In genomic region chr17:41784207-41784744, GRCh38 we compare ENCODE assay signal across 1 cellular context.
A peak's percentile ranks its signal among the peaks of the same experiment; 100 is the strongest.
TF ChIP-seq lines count a peak whose summit lies in the region.

No MANE protein-coding gene starts in this region.

TF ChIP-seq in K562, 482 proteins besides CTCF, POLR2A, EP300 and RAD21 (continued from another document and continues in another):
- TF ChIP-seq, protein P1, sequence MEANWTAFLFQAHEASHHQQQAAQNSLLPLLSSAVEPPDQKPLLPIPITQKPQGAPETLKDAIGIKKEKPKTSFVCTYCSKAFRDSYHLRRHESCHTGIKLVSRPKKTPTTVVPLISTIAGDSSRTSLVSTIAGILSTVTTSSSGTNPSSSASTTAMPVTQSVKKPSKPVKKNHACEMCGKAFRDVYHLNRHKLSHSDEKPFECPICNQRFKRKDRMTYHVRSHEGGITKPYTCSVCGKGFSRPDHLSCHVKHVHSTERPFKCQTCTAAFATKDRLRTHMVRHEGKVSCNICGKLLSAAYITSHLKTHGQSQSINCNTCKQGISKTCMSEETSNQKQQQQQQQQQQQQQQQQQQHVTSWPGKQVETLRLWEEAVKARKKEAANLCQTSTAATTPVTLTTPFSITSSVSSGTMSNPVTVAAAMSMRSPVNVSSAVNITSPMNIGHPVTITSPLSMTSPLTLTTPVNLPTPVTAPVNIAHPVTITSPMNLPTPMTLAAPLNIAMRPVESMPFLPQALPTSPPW (CRISPR knock-in tag; IDR thresholded peaks at IDR 0.05), result peak; percentile 96
- TF ChIP-seq ZNF175 (CRISPR knock-in tag; IDR thresholded peaks at IDR 0.05; ENCODE audit: low read depth) (no peak), ZNF707 (CRISPR knock-in tag; conservative IDR thresholded peaks at IDR 0.05) (no peak), PHB (CRISPR knock-in tag; IDR thresholded peaks at IDR 0.05) (no peak), HDAC1 (IDR thresholded peaks at IDR 0.05) (peak in 1 of 2 experiments; percentile 86; a peak in 2 of 4 replicates), SREBF1 (IDR thresholded peaks at IDR 0.05; ENCODE audit: borderline replicate concordance, low read depth, low read length) (no peak), DPF2 (IDR thresholded peaks at IDR 0.05) (peak; percentile 94), PRDM10 (IDR thresholded peaks at IDR 0.05; ENCODE audit: partially characterized antibody) (peak; percentile 88), ATF2 (CRISPR knock-in tag; IDR thresholded peaks at IDR 0.05) (no peak), RUNX1 (IDR thresholded peaks at IDR 0.05; ENCODE audit: low read depth) (no peak), CCNT2 (IDR thresholded peaks at IDR 0.05; ENCODE audit: borderline replicate concordance, extremely low read depth, insufficient read length, low read depth, low read length) (peak; percentile 26), PHTF2 (CRISPR knock-in tag; IDR thresholded peaks at IDR 0.05) (no peak), KAT7 (CRISPR knock-in tag; IDR thresholded peaks at IDR 0.05; ENCODE audit: borderline replicate concordance) (0 out of 2 replicates have a peak, but pooled peaks have one; percentile 23), KDM2B (CRISPR knock-in tag; IDR thresholded peaks at IDR 0.05) (no peak), MBD1 (CRISPR knock-in tag; IDR thresholded peaks at IDR 0.05) (no peak), RFX1 (IDR thresholded peaks at IDR 0.05) (no peak), HDAC8 (tag; IDR thresholded peaks at IDR 0.05) (no peak), CBX2 (IDR thresholded peaks at IDR 0.05; ENCODE audit: insufficient read depth, low read length, poor library complexity, severe bottlenecking) (no peak), CHCHD3 (CRISPR knock-in tag; IDR thresholded peaks at IDR 0.05) (no peak), NCOA1 (IDR thresholded peaks at IDR 0.05; ENCODE audit: low read depth) (peak; percentile 68; the same call in 1 of the 2 replicates), ZNF165 (CRISPR knock-in tag; IDR thresholded peaks at IDR 0.05; ENCODE audit: borderline replicate concordance) (no peak), MTA1 (IDR thresholded peaks at IDR 0.05; ENCODE audit: borderline replicate concordance) (peak; percentile 85; the same call in 1 of the 2 replicates), FOXP1 (CRISPR knock-in tag; IDR thresholded peaks at IDR 0.05) (no peak), CEBPZ (IDR thresholded peaks at IDR 0.05; ENCODE audit: borderline replicate concordance, low read depth, low read length) (no peak), PHF21A (IDR thresholded peaks at IDR 0.05; ENCODE audit: borderline replicate concordance, low read depth) (no peak), MAFF (IDR thresholded peaks at IDR 0.05; ENCODE audit: low read length) (no peak), PHB2 (IDR thresholded peaks at IDR 0.05; ENCODE audit: low read depth) (0 out of 2 replicates have a peak, but pooled peaks have one; percentile 56), E4F1 (CRISPR knock-in tag; IDR thresholded peaks at IDR 0.05; ENCODE audit: borderline replicate concordance) (no peak), TGIF2 (CRISPR knock-in tag; IDR thresholded peaks at IDR 0.05) (no peak), MEF2D (tag; conservative IDR thresholded peaks at IDR 0.05; ENCODE audit: low read depth) (peak; percentile 49), RCOR1 (IDR thresholded peaks at IDR 0.05; ENCODE audit: borderline replicate concordance in 1 of 2, low read depth in 2 of 2, low read length in 2 of 2) (peak in 1 of 2 experiments; percentile 75; a peak in 2 of 4 replicates)
- TF ChIP-seq, protein P2, sequence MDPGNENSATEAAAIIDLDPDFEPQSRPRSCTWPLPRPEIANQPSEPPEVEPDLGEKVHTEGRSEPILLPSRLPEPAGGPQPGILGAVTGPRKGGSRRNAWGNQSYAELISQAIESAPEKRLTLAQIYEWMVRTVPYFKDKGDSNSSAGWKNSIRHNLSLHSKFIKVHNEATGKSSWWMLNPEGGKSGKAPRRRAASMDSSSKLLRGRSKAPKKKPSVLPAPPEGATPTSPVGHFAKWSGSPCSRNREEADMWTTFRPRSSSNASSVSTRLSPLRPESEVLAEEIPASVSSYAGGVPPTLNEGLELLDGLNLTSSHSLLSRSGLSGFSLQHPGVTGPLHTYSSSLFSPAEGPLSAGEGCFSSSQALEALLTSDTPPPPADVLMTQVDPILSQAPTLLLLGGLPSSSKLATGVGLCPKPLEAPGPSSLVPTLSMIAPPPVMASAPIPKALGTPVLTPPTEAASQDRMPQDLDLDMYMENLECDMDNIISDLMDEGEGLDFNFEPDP (CRISPR knock-in tag; IDR thresholded peaks at IDR 0.05), result no peak
- TF ChIP-seq, protein P3, sequence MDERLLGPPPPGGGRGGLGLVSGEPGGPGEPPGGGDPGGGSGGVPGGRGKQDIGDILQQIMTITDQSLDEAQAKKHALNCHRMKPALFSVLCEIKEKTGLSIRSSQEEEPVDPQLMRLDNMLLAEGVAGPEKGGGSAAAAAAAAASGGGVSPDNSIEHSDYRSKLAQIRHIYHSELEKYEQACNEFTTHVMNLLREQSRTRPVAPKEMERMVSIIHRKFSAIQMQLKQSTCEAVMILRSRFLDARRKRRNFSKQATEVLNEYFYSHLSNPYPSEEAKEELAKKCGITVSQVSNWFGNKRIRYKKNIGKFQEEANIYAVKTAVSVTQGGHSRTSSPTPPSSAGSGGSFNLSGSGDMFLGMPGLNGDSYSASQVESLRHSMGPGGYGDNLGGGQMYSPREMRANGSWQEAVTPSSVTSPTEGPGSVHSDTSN (CRISPR knock-in tag; IDR thresholded peaks at IDR 0.05; ENCODE audit: low read depth), result no peak
- TF ChIP-seq, protein P3 (tag; conservative IDR thresholded peaks at IDR 0.05; ENCODE audit: low read depth), result no peak
- TF ChIP-seq, protein P4, sequence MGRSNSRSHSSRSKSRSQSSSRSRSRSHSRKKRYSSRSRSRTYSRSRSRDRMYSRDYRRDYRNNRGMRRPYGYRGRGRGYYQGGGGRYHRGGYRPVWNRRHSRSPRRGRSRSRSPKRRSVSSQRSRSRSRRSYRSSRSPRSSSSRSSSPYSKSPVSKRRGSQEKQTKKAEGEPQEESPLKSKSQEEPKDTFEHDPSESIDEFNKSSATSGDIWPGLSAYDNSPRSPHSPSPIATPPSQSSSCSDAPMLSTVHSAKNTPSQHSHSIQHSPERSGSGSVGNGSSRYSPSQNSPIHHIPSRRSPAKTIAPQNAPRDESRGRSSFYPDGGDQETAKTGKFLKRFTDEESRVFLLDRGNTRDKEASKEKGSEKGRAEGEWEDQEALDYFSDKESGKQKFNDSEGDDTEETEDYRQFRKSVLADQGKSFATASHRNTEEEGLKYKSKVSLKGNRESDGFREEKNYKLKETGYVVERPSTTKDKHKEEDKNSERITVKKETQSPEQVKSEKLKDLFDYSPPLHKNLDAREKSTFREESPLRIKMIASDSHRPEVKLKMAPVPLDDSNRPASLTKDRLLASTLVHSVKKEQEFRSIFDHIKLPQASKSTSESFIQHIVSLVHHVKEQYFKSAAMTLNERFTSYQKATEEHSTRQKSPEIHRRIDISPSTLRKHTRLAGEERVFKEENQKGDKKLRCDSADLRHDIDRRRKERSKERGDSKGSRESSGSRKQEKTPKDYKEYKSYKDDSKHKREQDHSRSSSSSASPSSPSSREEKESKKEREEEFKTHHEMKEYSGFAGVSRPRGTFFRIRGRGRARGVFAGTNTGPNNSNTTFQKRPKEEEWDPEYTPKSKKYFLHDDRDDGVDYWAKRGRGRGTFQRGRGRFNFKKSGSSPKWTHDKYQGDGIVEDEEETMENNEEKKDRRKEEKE (IDR thresholded peaks at IDR 0.05; ENCODE audit: borderline replicate concordance in 1 of 2, control insufficient read depth in 1 of 2, low read depth in 2 of 2, low read length in 1 of 2), result no peak
